In genomic region chr1:171381866-171382210, GRCh38 we compare ENCODE assay signal across 30 cellular contexts.
"Had no signal": no experiment of that assay in that cellular context is flagged by ENCODE, and none has a peak within 500 bp of the region (broad histone marks: within the 10 kb centered on the region; RNA-seq: fewer than 3 reads in every experiment).

No MANE protein-coding gene starts in this region.

- H3K36me3 Mint-ChIP-seq: activated CD8-positive, alpha-beta memory T cell treated with anti-CD3 and anti-CD28 coated beads, Interleukin-2, amount 10 ng/mL, durations not matched to agents 7 days and 5 days; activated naive CD4-positive, alpha-beta T cell treated with anti-CD3 and anti-CD28 coated beads, Interleukin-2, amount 10 ng/mL, durations not matched to agents 7 days and 5 days; activated naive CD4-positive, alpha-beta T cell treated with anti-CD3 and anti-CD28 coated beads, Interleukin-2, amount 50 U/mL, for 72 hours; activated naive CD8-positive, alpha-beta T cell treated with anti-CD3 and anti-CD28 coated beads, Interleukin-2, amount 10 ng/mL, durations not matched to agents 7 days and 5 days; brain had no signal

- H3K4me1 Mint-ChIP-seq: activated CD4-positive, alpha-beta T cell treated with anti-CD3 and anti-CD28 coated beads for 36 hours; activated CD4-positive, alpha-beta T cell treated with anti-CD3 and anti-CD28 coated beads, Interleukin-2, amount 10 ng/mL, durations not matched to agents 24 days and 14 days; activated CD8-positive, alpha-beta memory T cell treated with anti-CD3 and anti-CD28 coated beads, Interleukin-2, amount 10 ng/mL, durations not matched to agents 7 days and 5 days; activated naive CD4-positive, alpha-beta T cell treated with anti-CD3 and anti-CD28 coated beads, Interleukin-2, amount 10 ng/mL, durations not matched to agents 7 days and 5 days; activated naive CD8-positive, alpha-beta T cell treated with anti-CD3 and anti-CD28 coated beads, Interleukin-2, amount 10 ng/mL, durations not matched to agents 7 days and 5 days; brain had no signal

- H3K27me3 ChIP-seq: ascending aorta, breast epithelium, cardiac muscle cell, colonic mucosa, esophagus squamous epithelium, gastroesophageal sphincter had no signal

- H3K4me3 ChIP-seq: ascending aorta, breast epithelium, cardiac muscle cell, colonic mucosa, esophagus squamous epithelium, gastroesophageal sphincter had no signal

- H3K4me3 Mint-ChIP-seq: activated CD4-positive, alpha-beta memory T cell treated with anti-CD3 and anti-CD28 coated beads for 36 hours; activated CD4-positive, alpha-beta T cell treated with anti-CD3 and anti-CD28 coated beads for 36 hours; activated CD4-positive, alpha-beta T cell treated with anti-CD3 and anti-CD28 coated beads, Interleukin-2, amount 10 ng/mL, durations not matched to agents 24 days and 14 days; activated CD8-positive, alpha-beta memory T cell treated with anti-CD3 and anti-CD28 coated beads, Interleukin-2, amount 10 ng/mL, durations not matched to agents 7 days and 5 days; activated CD8-positive, alpha-beta T cell treated with anti-CD3 and anti-CD28 coated beads, Interleukin-2, amount 10 ng/mL, durations not matched to agents 7 days and 5 days; activated naive CD4-positive, alpha-beta T cell treated with anti-CD3 and anti-CD28 coated beads, Interleukin-2, amount 10 ng/mL, durations not matched to agents 7 days and 5 days; activated naive CD8-positive, alpha-beta T cell treated with anti-CD3 and anti-CD28 coated beads, Interleukin-2, amount 10 ng/mL, durations not matched to agents 7 days and 5 days; activated T-helper 1 cell treated with anti-CD3 and anti-CD28 coated beads, Interleukin-12 subunit alpha, Interleukin-12 subunit beta, Interleukin-2, Interleukin-4 antibody, amounts not matched to agents 30 ng/mL and 10 ng/mL and 1 ng/mL, durations not matched to agents 14 hours and 24 hours and 36 hours; brain had no signal

- H3K9me3 Mint-ChIP-seq: activated CD4-positive, alpha-beta T cell treated with anti-CD3 and anti-CD28 coated beads, Interleukin-2, amount 10 ng/mL, durations not matched to agents 24 days and 14 days had no signal

- ATAC-seq: activated CD4-positive, alpha-beta T cell treated with anti-CD3 and anti-CD28 coated beads for 36 hours; activated CD8-positive, alpha-beta memory T cell treated with anti-CD3 and anti-CD28 coated beads, Interleukin-2, amount 10 ng/mL, durations not matched to agents 7 days and 5 days; activated CD8-positive, alpha-beta T cell treated with anti-CD3 and anti-CD28 coated beads, Interleukin-2, amount 10 ng/mL, durations not matched to agents 7 days and 5 days; activated naive CD4-positive, alpha-beta T cell treated with anti-CD3 and anti-CD28 coated beads, Interleukin-2, amount 50 U/mL, for 72 hours; gastroesophageal sphincter had no signal

- H3K36me3 ChIP-seq: ascending aorta, breast epithelium, cardiac muscle cell, colonic mucosa, esophagus squamous epithelium, gastroesophageal sphincter had no signal

- H3K27ac Mint-ChIP-seq: activated CD4-positive, alpha-beta memory T cell treated with anti-CD3 and anti-CD28 coated beads for 36 hours; activated CD4-positive, alpha-beta T cell treated with anti-CD3 and anti-CD28 coated beads for 36 hours; activated CD4-positive, alpha-beta T cell treated with anti-CD3 and anti-CD28 coated beads, Interleukin-2, amount 10 ng/mL, durations not matched to agents 24 days and 14 days; activated CD8-positive, alpha-beta memory T cell treated with anti-CD3 and anti-CD28 coated beads, Interleukin-2, amount 10 ng/mL, durations not matched to agents 7 days and 5 days; activated CD8-positive, alpha-beta T cell treated with anti-CD3 and anti-CD28 coated beads, Interleukin-2, amount 10 ng/mL, durations not matched to agents 7 days and 5 days; activated naive CD4-positive, alpha-beta T cell treated with anti-CD3 and anti-CD28 coated beads, Interleukin-2, amount 10 ng/mL, durations not matched to agents 7 days and 5 days; activated naive CD4-positive, alpha-beta T cell treated with anti-CD3 and anti-CD28 coated beads, Interleukin-2, amount 50 U/mL, for 72 hours; activated naive CD8-positive, alpha-beta T cell treated with anti-CD3 and anti-CD28 coated beads, Interleukin-2, amount 10 ng/mL, durations not matched to agents 7 days and 5 days; activated T-helper 1 cell treated with anti-CD3 and anti-CD28 coated beads, Interleukin-12 subunit alpha, Interleukin-12 subunit beta, Interleukin-2, Interleukin-4 antibody, amounts not matched to agents 30 ng/mL and 10 ng/mL and 1 ng/mL, durations not matched to agents 14 hours and 24 hours and 36 hours; activated T-helper 2 cell treated with anti-CD3 and anti-CD28 coated beads, Interferon-gamma antibody, Interleukin-2, Interleukin-4, amounts not matched to agents 10 μg/mL and 5 μg/mL and 100 μg/mL, durations not matched to agents 14 hours and 24 hours and 36 hours; brain had no signal

- H3K4me1 ChIP-seq: ascending aorta, breast epithelium, colonic mucosa, esophagus squamous epithelium, gastroesophageal sphincter had no signal

- H3K27ac ChIP-seq: ascending aorta, breast epithelium, cardiac muscle cell, colonic mucosa, epithelial cell of prostate, esophagus squamous epithelium, gastroesophageal sphincter had no signal

- H3K27me3 Mint-ChIP-seq: activated CD4-positive, alpha-beta memory T cell treated with anti-CD3 and anti-CD28 coated beads for 36 hours; activated CD4-positive, alpha-beta T cell treated with anti-CD3 and anti-CD28 coated beads for 36 hours; activated CD4-positive, alpha-beta T cell treated with anti-CD3 and anti-CD28 coated beads, Interleukin-2, amount 10 ng/mL, durations not matched to agents 24 days and 14 days; activated CD8-positive, alpha-beta memory T cell treated with anti-CD3 and anti-CD28 coated beads, Interleukin-2, amount 10 ng/mL, durations not matched to agents 7 days and 5 days; activated naive CD8-positive, alpha-beta T cell treated with anti-CD3 and anti-CD28 coated beads, Interleukin-2, amount 10 ng/mL, durations not matched to agents 7 days and 5 days had no signal

- H3K9me3 ChIP-seq: ascending aorta, breast epithelium, colonic mucosa, esophagus squamous epithelium had no signal

- DNase-seq: activated CD4-positive, alpha-beta memory T cell treated with anti-CD3 and anti-CD28 coated beads for 36 hours; activated CD4-positive, alpha-beta T cell treated with anti-CD3 and anti-CD28 coated beads for 36 hours; activated CD4-positive, alpha-beta T cell treated with anti-CD3 and anti-CD28 coated beads, Interleukin-2, amount 10 ng/mL, durations not matched to agents 24 days and 14 days; activated CD4-positive, CD25-positive, alpha-beta regulatory T cell; activated CD4-positive, CD25-positive, alpha-beta regulatory T cell treated with anti-CD3 and anti-CD28 coated beads, Interleukin-2, amount 50 U/mL, for 72 hours; activated CD8-positive, alpha-beta memory T cell treated with anti-CD3 and anti-CD28 coated beads, Interleukin-2, amount 10 ng/mL, durations not matched to agents 7 days and 5 days; activated CD8-positive, alpha-beta memory T cell treated with anti-CD3 and anti-CD28 coated beads, Interleukin-2, amount 50 U/mL, for 4 hours; activated CD8-positive, alpha-beta T cell treated with anti-CD3 and anti-CD28 coated beads, Interleukin-2, amount 10 ng/mL, durations not matched to agents 7 days and 5 days; activated gamma-delta T cell; activated naive CD4-positive, alpha-beta T cell; activated naive CD4-positive, alpha-beta T cell treated with anti-CD3 and anti-CD28 coated beads, Interleukin-2, amount 10 ng/mL, durations not matched to agents 7 days and 5 days; activated naive CD8-positive, alpha-beta T cell treated with anti-CD3 and anti-CD28 coated beads, Interleukin-2, amount 10 ng/mL, durations not matched to agents 7 days and 5 days; activated T-cell treated with anti-CD3 and anti-CD28 coated beads, Interleukin-2, amount 50 U/mL, for 1 hour; activated T-cell treated with anti-CD3 and anti-CD28 coated beads, Interleukin-2, amount 50 U/mL, for 48 hours; central memory CD4-positive, alpha-beta T cell; cerebellar nuclear complex; colonic mucosa; effector CD8-positive, alpha-beta T cell; esophagus squamous epithelium; foreskin melanocyte; T-helper 2 cell had no signal
